1 cellular context compared by ENCODE assay signal in genomic region chr10:110600487-110601101, GRCh38.
TF ChIP-seq lines count a peak whose summit lies in the region.

No MANE protein-coding gene starts in this region.

TF ChIP-seq in K562, 482 proteins besides CTCF, POLR2A, EP300 and RAD21:
- no peak for TF ChIP-seq TAF7 (tag; IDR thresholded peaks at IDR 0.05)
- 0 out of 2 replicates have a peak, but pooled peaks have one; percentile 18 for TF ChIP-seq SMC3 (conservative IDR thresholded peaks at IDR 0.05; ENCODE audit: insufficient read depth, low read depth, low read length)
- TF ChIP-seq ZZZ3 (IDR thresholded peaks at IDR 0.05), result 0 out of 2 replicates have a peak, but pooled peaks have one; percentile 29
- peak; percentile 17; the same call in 1 of the 2 replicates for TF ChIP-seq EP400 (IDR thresholded peaks at IDR 0.05)
